Comparison of ENCODE assay signal across 19 cellular contexts in genomic region chr13:27637289-27637626, GRCh38. TPM values are rescaled to one million over a fixed set of nuclear protein-coding genes. Genes with fewer than 3 reads are reported as not detected.
DNase-seq lines count a peak whose midpoint lies in the region; ATAC-seq, FAIRE-seq and TF ChIP-seq lines count a peak whose summit lies in the region.
"Had no signal": no experiment of that assay in that cellular context is flagged by ENCODE, and none has a peak within 500 bp of the region (broad histone marks: within the 10 kb centered on the region; RNA-seq: fewer than 3 reads in every experiment).

No MANE protein-coding gene starts in this region.

- no peak for DNase-seq in activated naive CD8-positive, alpha-beta T cell treated with anti-CD3 and anti-CD28 coated beads for 36 hours
- DNase-seq in keratinocyte (ENCODE audit: low read depth, low spot score) (no peak), OCI-M1 (lab: John Stamatoyannopoulos, UW) (no peak), GOT3 (lab: John Stamatoyannopoulos, UW) (no peak), aorta (no peak)
- DNase-seq: AML-193; CD4-positive, alpha-beta T cell; DND-41; GDM1; GM23248; NCI-H1048; NCI-H1694 treated with DMSO at 0.1 percent for 48 hours; NCI-H774; Peyer's patch had no signal

- no peak overlapping the region for H3K4me3 Mint-ChIP-seq in activated naive CD8-positive, alpha-beta T cell
- H3K4me3 Mint-ChIP-seq in activated naive CD8-positive, alpha-beta T cell treated with anti-CD3 and anti-CD28 coated beads for 36 hours, result no peak overlapping the region
- H3K4me3 Mint-ChIP-seq: CD4-positive, alpha-beta T cell had no signal

- WGBS in aorta, 2 donors, result 100% methylated on average over 1 of the region's 1 CpG

- TF ChIP-seq CTCF in VCaP (conservative IDR thresholded peaks at IDR 0.05) (no peak), keratinocyte (optimal IDR thresholded peaks at IDR 0.05 in 1 of 3, IDR thresholded peaks at IDR 0.05 in 1 of 3, conservative IDR thresholded peaks at IDR 0.05 in 1 of 3; ENCODE audit: extremely low read depth in 1 of 3, insufficient read depth in 2 of 3, low read length in 3 of 3) (no peak)

- H3K9ac ChIP-seq in keratinocyte (ENCODE audit: control insufficient read depth, extremely low read depth, insufficient read depth, low read length), result no peak overlapping the region
- H3K9ac ChIP-seq: GM23248 had no signal

- peaks cover 0 to 2% of the 10 kb centered on the region in 2 experiments for H3K36me3 ChIP-seq in keratinocyte (ENCODE audit: control insufficient read depth in 2 of 2, extremely low read depth in 1 of 2, insufficient read depth in 2 of 2, low read length in 2 of 2)
- H3K36me3 ChIP-seq in aorta (ENCODE audit: control insufficient read depth in 1 of 2, insufficient read depth in 2 of 2, low read length in 1 of 2), result no peaks in the 10 kb centered on the region
- H3K36me3 ChIP-seq: Peyer's patch had no signal

- no peak overlapping the region for H2AFZ ChIP-seq in keratinocyte (ENCODE audit: control insufficient read depth, low read length)
- H2AFZ ChIP-seq: GM23248 had no signal

- H3K27me3 Mint-ChIP-seq in activated naive CD8-positive, alpha-beta T cell, result no peaks in the 10 kb centered on the region
- H3K27me3 Mint-ChIP-seq in activated naive CD8-positive, alpha-beta T cell treated with anti-CD3 and anti-CD28 coated beads for 36 hours, result no peaks in the 10 kb centered on the region
- H3K27me3 Mint-ChIP-seq: CD4-positive, alpha-beta T cell had no signal

- dilution Hi-C loops in keratinocyte (cut with MboI; ENCODE audit: extremely low pct_ligation_motif_present, low sequenced_read_pairs), result no loop called here

- H3K4me3 ChIP-seq in keratinocyte (ENCODE audit: control insufficient read depth in 2 of 3, extremely low read depth in 1 of 3, insufficient read depth in 2 of 3, low read depth in 1 of 3, low read length in 3 of 3), result no peak overlapping the region
- H3K4me3 ChIP-seq in aorta (ENCODE audit: low read length in 2 of 2), result no peak overlapping the region
- H3K4me3 ChIP-seq: GM23248, Peyer's patch had no signal

- H3K36me3 Mint-ChIP-seq in activated naive CD8-positive, alpha-beta T cell, result peaks cover 6% of the 10 kb centered on the region
- H3K36me3 Mint-ChIP-seq in activated naive CD8-positive, alpha-beta T cell treated with anti-CD3 and anti-CD28 coated beads for 36 hours, result peaks cover 16% of the 10 kb centered on the region

- H3K9me3 Mint-ChIP-seq in activated naive CD8-positive, alpha-beta T cell (ENCODE audit: low read depth), result no peaks in the 10 kb centered on the region
- H3K9me3 Mint-ChIP-seq in activated naive CD8-positive, alpha-beta T cell treated with anti-CD3 and anti-CD28 coated beads for 36 hours, result no peaks in the 10 kb centered on the region
- H3K9me3 Mint-ChIP-seq: CD4-positive, alpha-beta T cell had no signal

- no peaks in the 10 kb centered on the region for H3K9me3 ChIP-seq in keratinocyte (ENCODE audit: control insufficient read depth, low read depth, low read length)
- H3K9me3 ChIP-seq in aorta (ENCODE audit: control insufficient read depth, low read length), result no peaks in the 10 kb centered on the region
- H3K9me3 ChIP-seq: Peyer's patch had no signal

- H4K20me1 ChIP-seq in keratinocyte (ENCODE audit: control insufficient read depth, extremely low read depth, insufficient read depth, low read length), result no peaks in the 10 kb centered on the region

- H3K4me1 ChIP-seq in keratinocyte (ENCODE audit: control insufficient read depth, extremely low read depth, insufficient read depth, low read length) (peaks cover 61% of the 10 kb centered on the region), aorta (ENCODE audit: control insufficient read depth in 1 of 2, insufficient read depth in 2 of 2, low read length in 2 of 2) (peaks cover 0 to 2% of the 10 kb centered on the region in 2 donors)

- no peaks in the 10 kb centered on the region for H3K9me1 ChIP-seq in keratinocyte (ENCODE audit: control insufficient read depth, extremely low read depth, insufficient read depth, low read length)

- H3K27ac ChIP-seq in VCaP (peak overlapping the region; percentile 49), keratinocyte (ENCODE audit: control insufficient read depth, insufficient read depth, low read length) (peak overlapping the region; percentile 10), aorta (ENCODE audit: low read depth in 1 of 2, low read length in 2 of 2) (no peak overlapping the region)
- H3K27ac ChIP-seq: GM23248, Peyer's patch had no signal

- no peak for FAIRE-seq in keratinocyte (lab: Jason Lieb, UNC)
- FAIRE-seq: D721Med, GM12892, HTR-8/SVneo had no signal

- peak overlapping the region; percentile 49 for H3K4me2 ChIP-seq in keratinocyte (ENCODE audit: control insufficient read depth, extremely low read depth, insufficient read depth, low read depth, low read length)

- peak overlapping the region; percentile 42 for H3K27ac Mint-ChIP-seq in activated naive CD8-positive, alpha-beta T cell
- H3K27ac Mint-ChIP-seq in activated naive CD8-positive, alpha-beta T cell treated with anti-CD3 and anti-CD28 coated beads for 36 hours, result no peak overlapping the region
- H3K27ac Mint-ChIP-seq: CD4-positive, alpha-beta T cell had no signal

- H3K79me2 ChIP-seq in keratinocyte (ENCODE audit: control insufficient read depth, insufficient read depth, low read length), result peaks cover 41% of the 10 kb centered on the region

- H3K27me3 ChIP-seq in keratinocyte (ENCODE audit: control insufficient read depth, extremely low read depth, insufficient read depth, low read length) (no peaks in the 10 kb centered on the region), aorta (ENCODE audit: control insufficient read depth in 1 of 2, insufficient read depth in 2 of 2, low read length in 1 of 2) (no peaks in the 10 kb centered on the region)
- H3K27me3 ChIP-seq: Peyer's patch had no signal

- intact Hi-C loops in aorta (cut with DNase I), result loop anchor here in 1 of 2 donors (10.0 kb wide), 1 partner anchor 192 kb away; no protein-coding TSS in a partner anchor

- H3K4me1 Mint-ChIP-seq in activated naive CD8-positive, alpha-beta T cell (ENCODE audit: low read depth), result peaks cover 65% of the 10 kb centered on the region
- peaks cover 47% of the 10 kb centered on the region for H3K4me1 Mint-ChIP-seq in activated naive CD8-positive, alpha-beta T cell treated with anti-CD3 and anti-CD28 coated beads for 36 hours

- ATAC-seq in aorta (ENCODE audit: low FRiP score), result no peak

RNA-seq across cellular contexts. Expression of gene POLR1D, which starts 15.6 kb away (rescaled TPM):
- total RNA-seq in activated naive CD8-positive, alpha-beta T cell treated with anti-CD3 and anti-CD28 coated beads for 36 hours, result 100 to 1,000 TPM; 162 to 165 TPM
- polyA plus RNA-seq in keratinocyte (152 to 235 TPM (median 204 TPM) in 3 replicates), aorta (100 to 1,000 TPM; 113 to 119 TPM)
- 183 TPM for polyA plus RNA-seq in keratinocyte (2011; ENCODE audit: low read depth)
- 199 and 322 TPM in 2 replicates for polyA plus RNA-seq in keratinocyte (2011; cell fraction: cytosol; rRNA removed)
- 96.8 and 102 TPM in 2 replicates for polyA plus RNA-seq in keratinocyte (2011; cell fraction: nucleus; rRNA removed)
- polyA plus RNA-seq in keratinocyte (2012; ENCODE audit: low replicate concordance), result 193 and 217 TPM in 2 replicates
- 29.4 to 86.5 TPM (median 63.1 TPM) in 3 replicates for polyA minus RNA-seq in keratinocyte
- polyA minus RNA-seq in keratinocyte (2011; cell fraction: cytosol; rRNA and poly(A)+ RNA removed), result 79.4 TPM
- 18.8 and 27.7 TPM in 2 replicates for polyA minus RNA-seq in keratinocyte (2011; cell fraction: nucleus; rRNA and poly(A)+ RNA removed)
- 10 to 100 TPM; 63.3 to 89.3 TPM for total RNA-seq in aorta

RNA-seq across cellular contexts. Expression of gene LNX2, which starts 16.9 kb away (rescaled TPM):
- 1 to 10 TPM; 3.8 to 4.0 TPM for total RNA-seq in activated naive CD8-positive, alpha-beta T cell treated with anti-CD3 and anti-CD28 coated beads for 36 hours
- polyA plus RNA-seq in keratinocyte, result 12.1 to 17.0 TPM (median 14.4 TPM) in 3 replicates
- polyA plus RNA-seq in keratinocyte (2011; ENCODE audit: low read depth), result 5.5 TPM
- 9.5 and 13.5 TPM in 2 replicates for polyA plus RNA-seq in keratinocyte (2011; cell fraction: cytosol; rRNA removed)
- 18.1 and 19.1 TPM in 2 replicates for polyA plus RNA-seq in keratinocyte (2011; cell fraction: nucleus; rRNA removed)
- polyA plus RNA-seq in keratinocyte (2012; ENCODE audit: low replicate concordance), result 9.1 and 10.4 TPM in 2 replicates
- polyA minus RNA-seq in keratinocyte, result 16.2 to 22.1 TPM (median 19.6 TPM) in 3 replicates
- 11.5 TPM for polyA minus RNA-seq in keratinocyte (2011; cell fraction: cytosol; rRNA and poly(A)+ RNA removed)
- 17.7 and 35.8 TPM in 2 replicates for polyA minus RNA-seq in keratinocyte (2011; cell fraction: nucleus; rRNA and poly(A)+ RNA removed)
- total RNA-seq in aorta, result 10 to 100 TPM in 1 of 2 donors, 1 to 10 TPM in 1; 9.5 to 10.3 TPM
- 1 to 10 TPM; 2.6 to 7.6 TPM for polyA plus RNA-seq in aorta

Comparison
In these comparisons a context has a peak if more than half of its experiments do, and no peak if none do; other contexts are left out.
1. H3K27ac ChIP-seq: peak in VCaP (single experiment) and keratinocyte (single experiment); none in aorta (0 of 2).